ENCODE assay signal across 1 cellular context in genomic region chr1:64948216-64948615, GRCh38.
TF ChIP-seq lines count a peak whose summit lies in the region.

No MANE protein-coding gene starts in this region.

TF ChIP-seq in WTC11, 78 proteins besides CTCF, POLR2A, EP300 and RAD21 (continued from another document):
- TF ChIP-seq HMGXB4 (CRISPR knock-in tag; IDR thresholded peaks at IDR 0.05) (no peak), ZNF232 (CRISPR knock-in tag; IDR thresholded peaks at IDR 0.05) (no peak), ZNF512 (CRISPR knock-in tag; IDR thresholded peaks at IDR 0.05; ENCODE audit: borderline replicate concordance) (no peak)
